2 cellular contexts compared by ENCODE assay signal in the genomic region with DNA sequence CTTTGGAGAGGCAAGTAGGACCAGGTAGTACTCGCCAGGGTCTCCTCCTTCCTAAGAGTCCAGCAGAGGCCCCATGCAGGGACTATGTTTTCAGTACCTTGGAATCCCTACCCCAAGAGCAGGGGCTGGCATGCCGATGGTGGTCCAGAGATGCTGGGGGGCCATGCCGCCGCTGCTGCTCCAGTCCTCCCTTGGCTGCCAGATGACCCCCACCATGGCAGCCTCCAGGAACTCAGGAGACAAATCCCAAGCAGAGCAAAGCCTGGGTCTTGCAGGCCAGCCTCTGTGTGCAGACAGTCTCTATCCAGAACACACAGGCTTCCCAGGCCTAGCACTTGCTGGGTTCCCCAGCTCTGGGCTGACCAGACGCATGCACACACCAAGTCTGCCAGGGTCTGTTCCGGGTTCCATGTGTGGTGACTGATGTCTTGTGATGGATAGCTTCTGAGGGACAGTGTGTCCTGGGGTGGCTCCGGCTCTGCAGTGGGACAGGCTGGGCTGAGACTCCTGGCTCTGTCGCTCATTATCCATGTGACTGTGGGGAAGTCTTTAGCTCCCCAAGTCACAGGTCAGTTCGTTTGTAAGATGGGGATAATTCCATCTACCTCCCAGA.
TF ChIP-seq lines count a peak whose summit lies in the region.

No MANE protein-coding gene starts in this region.

TF ChIP-seq in GM23338, 12 proteins besides CTCF, POLR2A, EP300 and RAD21 (continues in another document):
- TF ChIP-seq ZNF114 (CRISPR knock-in tag; IDR thresholded peaks at IDR 0.05) (no peak), ZNF331 (CRISPR knock-in tag; IDR thresholded peaks at IDR 0.05; ENCODE audit: low read depth) (no peak), EZH2 (IDR thresholded peaks at IDR 0.05; ENCODE audit: low read depth, unreplicated experiment) (no peak), POLR2AphosphoS5 (IDR thresholded peaks at IDR 0.05; ENCODE audit: low read depth) (no peak), EZH2phosphoT487 (IDR thresholded peaks at IDR 0.05; ENCODE audit: unreplicated experiment) (no peak), CREB1 (CRISPR knock-in tag; IDR thresholded peaks at IDR 0.05; ENCODE audit: low read depth) (no peak), STAT1 (IDR thresholded peaks at IDR 0.05; ENCODE audit: unreplicated experiment) (no peak)
- TF ChIP-seq, protein P1, sequence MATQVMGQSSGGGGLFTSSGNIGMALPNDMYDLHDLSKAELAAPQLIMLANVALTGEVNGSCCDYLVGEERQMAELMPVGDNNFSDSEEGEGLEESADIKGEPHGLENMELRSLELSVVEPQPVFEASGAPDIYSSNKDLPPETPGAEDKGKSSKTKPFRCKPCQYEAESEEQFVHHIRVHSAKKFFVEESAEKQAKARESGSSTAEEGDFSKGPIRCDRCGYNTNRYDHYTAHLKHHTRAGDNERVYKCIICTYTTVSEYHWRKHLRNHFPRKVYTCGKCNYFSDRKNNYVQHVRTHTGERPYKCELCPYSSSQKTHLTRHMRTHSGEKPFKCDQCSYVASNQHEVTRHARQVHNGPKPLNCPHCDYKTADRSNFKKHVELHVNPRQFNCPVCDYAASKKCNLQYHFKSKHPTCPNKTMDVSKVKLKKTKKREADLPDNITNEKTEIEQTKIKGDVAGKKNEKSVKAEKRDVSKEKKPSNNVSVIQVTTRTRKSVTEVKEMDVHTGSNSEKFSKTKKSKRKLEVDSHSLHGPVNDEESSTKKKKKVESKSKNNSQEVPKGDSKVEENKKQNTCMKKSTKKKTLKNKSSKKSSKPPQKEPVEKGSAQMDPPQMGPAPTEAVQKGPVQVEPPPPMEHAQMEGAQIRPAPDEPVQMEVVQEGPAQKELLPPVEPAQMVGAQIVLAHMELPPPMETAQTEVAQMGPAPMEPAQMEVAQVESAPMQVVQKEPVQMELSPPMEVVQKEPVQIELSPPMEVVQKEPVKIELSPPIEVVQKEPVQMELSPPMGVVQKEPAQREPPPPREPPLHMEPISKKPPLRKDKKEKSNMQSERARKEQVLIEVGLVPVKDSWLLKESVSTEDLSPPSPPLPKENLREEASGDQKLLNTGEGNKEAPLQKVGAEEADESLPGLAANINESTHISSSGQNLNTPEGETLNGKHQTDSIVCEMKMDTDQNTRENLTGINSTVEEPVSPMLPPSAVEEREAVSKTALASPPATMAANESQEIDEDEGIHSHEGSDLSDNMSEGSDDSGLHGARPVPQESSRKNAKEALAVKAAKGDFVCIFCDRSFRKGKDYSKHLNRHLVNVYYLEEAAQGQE (IDR thresholded peaks at IDR 0.05; ENCODE audit: unreplicated experiment) = no peak
- TF ChIP-seq, protein P2, sequence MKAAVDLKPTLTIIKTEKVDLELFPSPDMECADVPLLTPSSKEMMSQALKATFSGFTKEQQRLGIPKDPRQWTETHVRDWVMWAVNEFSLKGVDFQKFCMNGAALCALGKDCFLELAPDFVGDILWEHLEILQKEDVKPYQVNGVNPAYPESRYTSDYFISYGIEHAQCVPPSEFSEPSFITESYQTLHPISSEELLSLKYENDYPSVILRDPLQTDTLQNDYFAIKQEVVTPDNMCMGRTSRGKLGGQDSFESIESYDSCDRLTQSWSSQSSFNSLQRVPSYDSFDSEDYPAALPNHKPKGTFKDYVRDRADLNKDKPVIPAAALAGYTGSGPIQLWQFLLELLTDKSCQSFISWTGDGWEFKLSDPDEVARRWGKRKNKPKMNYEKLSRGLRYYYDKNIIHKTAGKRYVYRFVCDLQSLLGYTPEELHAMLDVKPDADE (IDR thresholded peaks at IDR 0.05) = no peak

TF ChIP-seq in H1, 55 proteins besides CTCF, POLR2A, EP300 and RAD21:
- no peak for TF ChIP-seq BRCA1 (IDR thresholded peaks at IDR 0.05; ENCODE audit: low read depth, low read length)
- no peak for TF ChIP-seq SIN3A (conservative IDR thresholded peaks at IDR 0.05 in 1 of 2, IDR thresholded peaks at IDR 0.05 in 1 of 2; ENCODE audit: low read depth in 1 of 2, low read length in 2 of 2)
- TF ChIP-seq, protein P3, sequence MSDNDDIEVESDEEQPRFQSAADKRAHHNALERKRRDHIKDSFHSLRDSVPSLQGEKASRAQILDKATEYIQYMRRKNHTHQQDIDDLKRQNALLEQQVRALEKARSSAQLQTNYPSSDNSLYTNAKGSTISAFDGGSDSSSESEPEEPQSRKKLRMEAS (IDR thresholded peaks at IDR 0.05) = no peak
- TF ChIP-seq SP2 (IDR thresholded peaks at IDR 0.05; ENCODE audit: low read length) = no peak
- no peak for TF ChIP-seq KDM4A (IDR thresholded peaks at IDR 0.05; ENCODE audit: low read depth, low read length, severe bottlenecking)
- TF ChIP-seq MAFK (IDR thresholded peaks at IDR 0.05; ENCODE audit: low read depth, low read length) = no peak
- no peak for TF ChIP-seq SP1 (IDR thresholded peaks at IDR 0.05; ENCODE audit: low read depth, low read length)
- TF ChIP-seq CHD2 (IDR thresholded peaks at IDR 0.05; ENCODE audit: low read length) = no peak
- no peak for TF ChIP-seq SIX5 (IDR thresholded peaks at IDR 0.05; ENCODE audit: low read depth, low read length)
- TF ChIP-seq TAF7 (optimal IDR thresholded peaks at IDR 0.05; ENCODE audit: borderline replicate concordance, low read depth, low read length) = no peak
